ENCODE assay signal across 1 cellular context in genomic region chr17:41466988-41467387, GRCh38.
TF ChIP-seq lines count a peak whose summit lies in the region.

Gene KRT32, minus strand, starts transcription at chr17:41467386. Its CDS starts 61 bp downstream, at chr17:41467325.

TF ChIP-seq in IMR-90, 13 proteins besides CTCF, POLR2A, EP300 and RAD21:
- TF ChIP-seq SMC3 (IDR thresholded peaks at IDR 0.05; ENCODE audit: low read depth, low read length): no peak
- TF ChIP-seq MAZ (IDR thresholded peaks at IDR 0.05; ENCODE audit: borderline replicate concordance, low read depth, low read length): no peak
- TF ChIP-seq MAFK (IDR thresholded peaks at IDR 0.05; ENCODE audit: low read depth, low read length): no peak
- no peak for TF ChIP-seq RFX5 (IDR thresholded peaks at IDR 0.05; ENCODE audit: low read depth, low read length)
- no peak for TF ChIP-seq FOS (IDR thresholded peaks at IDR 0.05; ENCODE audit: low read depth, low read length)
- TF ChIP-seq NFE2L2 (IDR thresholded peaks at IDR 0.05; ENCODE audit: low read depth, low read length): no peak
- no peak for TF ChIP-seq BHLHE40 (IDR thresholded peaks at IDR 0.05; ENCODE audit: low read depth, low read length)
- TF ChIP-seq USF2 (IDR thresholded peaks at IDR 0.05; ENCODE audit: low read depth, low read length): no peak
- TF ChIP-seq CEBPB (IDR thresholded peaks at IDR 0.05; ENCODE audit: low read depth, low read length): no peak
- TF ChIP-seq CHD1 (IDR thresholded peaks at IDR 0.05; ENCODE audit: low read depth, low read length): no peak
